Comparison of ENCODE assay signal across 8 cellular contexts in genomic region chr6:110039996-110040383, GRCh38.
DNase-seq lines count a peak whose midpoint lies in the region; ATAC-seq and TF ChIP-seq lines count a peak whose summit lies in the region.

No MANE protein-coding gene starts in this region.

- H3K27ac Mint-ChIP-seq in activated naive CD8-positive, alpha-beta T cell treated with anti-CD3 and anti-CD28 coated beads, Interleukin-2, amount 50 U/mL, for 24 hours = peak overlapping the region; percentile 84

- no peak overlapping the region for H2BK15ac ChIP-seq in IMR-90 (ENCODE audit: low read depth, low read length)

- BruUV-seq in IMR-90 (replicated peaks; lab: Mats Ljungman, UMichigan) = no TSS peak

- in situ Hi-C loops in IMR-90 (cut with MboI; ENCODE audit: low sequenced_read_pairs) = no loop called here

- H3K9me3 ChIP-seq in IMR-90 (ENCODE audit: control insufficient read depth, insufficient read depth, low read length) = no peaks in the 10 kb centered on the region
- no peaks in the 10 kb centered on the region for H3K9me3 ChIP-seq in iPS-15b (ENCODE audit: control insufficient read depth, insufficient read depth, low read length)
- no peaks in the 10 kb centered on the region for H3K9me3 ChIP-seq in prostate gland

- H4K91ac ChIP-seq in IMR-90 (ENCODE audit: insufficient read depth, low read depth, low read length) = no peak overlapping the region

- dilution Hi-C loops in IMR-90 (cut with HindIII; ENCODE audit: low sequenced_read_pairs, unreplicated experiment) = loop anchor here (25.0 kb wide), 1 partner anchor 328 kb away; no protein-coding TSS in a partner anchor

- peak; percentile 43 for DNase-seq in DMS79 (lab: John Stamatoyannopoulos, UW)
- DNase-seq in IMR-90 = peak; percentile 9
- DNase-seq in SHP77 (lab: John Stamatoyannopoulos, UW) = peak; percentile 61 to 70
- peak; percentile 41 for DNase-seq in activated naive CD8-positive, alpha-beta T cell treated with anti-CD3 and anti-CD28 coated beads, Interleukin-2, amount 50 U/mL, for 24 hours
- DNase-seq in stimulated activated CD4-positive, alpha-beta T cell treated with anti-CD3 and anti-CD28 coated beads, Interleukin-2, amount 100 ng/mL, for 4 hours (ENCODE audit: low read depth) = peak; percentile 12
- no peak for DNase-seq in prostate gland (ENCODE audit: low spot score)

- H2AK9ac ChIP-seq in IMR-90 (replicated peaks; ENCODE audit: low read depth, low read length, poor library complexity) = no peak overlapping the region

- peaks cover 15% of the 10 kb centered on the region for H3K4me1 Mint-ChIP-seq in activated naive CD8-positive, alpha-beta T cell treated with anti-CD3 and anti-CD28 coated beads, Interleukin-2, amount 50 U/mL, for 24 hours

- POLR2A ChIA-PET in IMR-90 (lab: Charles Lee; ENCODE audit: unreplicated experiment) = interaction anchor here (1.0 kb wide), 1 partner anchor 346 kb away, joined by 3 read pairs; no protein-coding TSS in a partner anchor

- peak overlapping the region; percentile 43 for H3K4me2 ChIP-seq in IMR-90 (ENCODE audit: low read depth, low read length)

- no peak overlapping the region for H3K9ac ChIP-seq in IMR-90 (ENCODE audit: low read depth, low read length)
- H3K9ac ChIP-seq in iPS-15b (ENCODE audit: low read depth, low read length) = peak overlapping the region; percentile 9

- H2AK5ac ChIP-seq in IMR-90 (ENCODE audit: low read depth, low read length) = no peak overlapping the region

- no peak overlapping the region for H3K27ac ChIP-seq in IMR-90 (ENCODE audit: insufficient read depth, low read length)
- H3K27ac ChIP-seq in prostate gland = no peak overlapping the region

- CTCF ChIA-PET in IMR-90 (lab: Yijun Ruan, JAX) = interaction anchor here (0.6 to 4.8 kb wide), 35 partner anchors 9 to 621 kb away, joined by 3 to 78 read pairs (median 4); partner anchors contain the start of genes AK9 and FIG4

- intact Hi-C loops in IMR-90 (cut with micrococcal nuclease) = loop anchor here (1.0 to 10.0 kb wide), 5 partner anchors 245 to 513 kb away; no protein-coding TSS in a partner anchor
- intact Hi-C loops in prostate gland (cut with DNase I) = loop anchor here (1.0 to 10.0 kb wide), 3 partner anchors 335 to 513 kb away; no protein-coding TSS in a partner anchor

- H4K5ac ChIP-seq in IMR-90 (ENCODE audit: low read depth, low read length) = no peak overlapping the region

- H3K56ac ChIP-seq in IMR-90 (ENCODE audit: extremely low read depth, insufficient read depth, low read length) = no peak overlapping the region

- H2BK5ac ChIP-seq in IMR-90 (ENCODE audit: low read depth, low read length, poor library complexity, severe bottlenecking) = no peak overlapping the region

- H3K27me3 ChIP-seq in IMR-90 (ENCODE audit: control insufficient read depth, insufficient read depth, low read length) (peaks cover 7% of the 10 kb centered on the region), iPS-15b (ENCODE audit: control insufficient read depth, insufficient read depth, low read length) (no peaks in the 10 kb centered on the region), prostate gland (replicated peaks; ENCODE audit: insufficient read depth) (no peaks in the 10 kb centered on the region)

- no peak overlapping the region for H4K8ac ChIP-seq in IMR-90 (ENCODE audit: low read depth in 2 of 2, low read length in 2 of 2)

- H3K4me3 Mint-ChIP-seq in activated naive CD8-positive, alpha-beta T cell treated with anti-CD3 and anti-CD28 coated beads, Interleukin-2, amount 50 U/mL, for 24 hours = peak overlapping the region; percentile 77

- ATAC-seq in GM21528 (IDR thresholded peaks at IDR 0.05; ENCODE audit: low FRiP score, unreplicated experiment) (peak; percentile 53), IMR-90 (ENCODE audit: low read depth) (peak; percentile 32; the same call in 1 of the 2 replicates)
- ATAC-seq in activated naive CD8-positive, alpha-beta T cell treated with anti-CD3 and anti-CD28 coated beads, Interleukin-2, amount 50 U/mL, for 24 hours = peak; percentile 69

- H3K9me3 Mint-ChIP-seq in activated naive CD8-positive, alpha-beta T cell treated with anti-CD3 and anti-CD28 coated beads, Interleukin-2, amount 50 U/mL, for 24 hours = no peaks in the 10 kb centered on the region

- H3K23ac ChIP-seq in IMR-90 (ENCODE audit: low read depth, low read length) = no peak overlapping the region

- H2BK120ac ChIP-seq in IMR-90 (ENCODE audit: low read depth, low read length) = no peak overlapping the region

- no peak overlapping the region for H3K18ac ChIP-seq in IMR-90 (ENCODE audit: low read depth, low read length)

- 0 out of 2 replicates have a peak overlapping the region, but pooled peaks have one; percentile 5 for H3K4me3 ChIP-seq in IMR-90 (ENCODE audit: insufficient read depth, low read depth, low read length)
- H3K4me3 ChIP-seq in iPS-15b (ENCODE audit: low read depth, low read length) = peak overlapping the region; percentile 39
- H3K4me3 ChIP-seq in prostate gland = peak overlapping the region in 1 of 2 donors; percentile 22

- H3K4ac ChIP-seq in IMR-90 (ENCODE audit: low read depth, low read length) = no peak overlapping the region

- no peak for TF ChIP-seq POLR2A in IMR-90 (IDR thresholded peaks at IDR 0.05; ENCODE audit: low read depth, low read length)
- no peak for TF ChIP-seq POLR2A in prostate gland (IDR thresholded peaks at IDR 0.05)

- no peaks in the 10 kb centered on the region for H3K79me1 ChIP-seq in IMR-90 (ENCODE audit: low read depth in 1 of 2, low read length in 2 of 2)

- no peaks in the 10 kb centered on the region for H3K9me1 ChIP-seq in IMR-90 (ENCODE audit: insufficient read depth, low read length)

- WGBS in IMR-90 (ENCODE audit: extremely low coverage in 2 of 2, insufficient read length in 1 of 2), 2 experiments = no CpG with 5 or more reads among the region's 14 CpGs
- 21% methylated on average over 14 of the region's 14 CpGs for WGBS in prostate gland

- H3K4me1 ChIP-seq in IMR-90 (ENCODE audit: control insufficient read depth, insufficient read depth, low read length) = no peaks in the 10 kb centered on the region
- no peaks in the 10 kb centered on the region for H3K4me1 ChIP-seq in iPS-15b (ENCODE audit: control insufficient read depth, insufficient read depth, low read length)
- no peaks in the 10 kb centered on the region for H3K4me1 ChIP-seq in prostate gland (replicated peaks)

- H4K20me1 ChIP-seq in IMR-90 (ENCODE audit: insufficient read depth, low read length) = no peaks in the 10 kb centered on the region

- peak overlapping the region; percentile 76 for H2AFZ ChIP-seq in IMR-90 (replicated peaks; ENCODE audit: low read length, poor library complexity)

- H2BK20ac ChIP-seq in IMR-90 (ENCODE audit: low read depth, low read length) = no peak overlapping the region

- no peaks in the 10 kb centered on the region for H3K36me3 ChIP-seq in IMR-90 (ENCODE audit: control insufficient read depth, insufficient read depth, low read length)
- no peaks in the 10 kb centered on the region for H3K36me3 ChIP-seq in iPS-15b (ENCODE audit: control insufficient read depth, insufficient read depth, low read length)
- no peaks in the 10 kb centered on the region for H3K36me3 ChIP-seq in prostate gland

- TF ChIP-seq CTCF in IMR-90 (conservative IDR thresholded peaks at IDR 0.05; ENCODE audit: low read depth, low read length) (peak; percentile 37), prostate gland (IDR thresholded peaks at IDR 0.05) (peak in 2 of 4 experiments; percentile 35 to 37)

- H3K27me3 Mint-ChIP-seq in activated naive CD8-positive, alpha-beta T cell treated with anti-CD3 and anti-CD28 coated beads, Interleukin-2, amount 50 U/mL, for 24 hours = no peaks in the 10 kb centered on the region

- no peak overlapping the region for H3K14ac ChIP-seq in IMR-90 (replicated peaks; ENCODE audit: low read depth, low read length)

- TF ChIP-seq RAD21 in IMR-90 (IDR thresholded peaks at IDR 0.05; ENCODE audit: low read length) = peak; percentile 42; the same call in 1 of the 2 replicates

- no peaks in the 10 kb centered on the region for H3K36me3 Mint-ChIP-seq in activated naive CD8-positive, alpha-beta T cell treated with anti-CD3 and anti-CD28 coated beads, Interleukin-2, amount 50 U/mL, for 24 hours (ENCODE audit: low read depth)

TF ChIP-seq in IMR-90, 13 proteins besides CTCF, POLR2A, EP300 and RAD21:
- TF ChIP-seq RCOR1 (IDR thresholded peaks at IDR 0.05; ENCODE audit: insufficient replicate concordance, low read length) (no peak), SMC3 (IDR thresholded peaks at IDR 0.05; ENCODE audit: low read depth, low read length) (peak; percentile 37; the same call in 1 of the 2 replicates)
